Comparison of ENCODE assay signal across 8 cellular contexts in genomic region chr5:16617272-16617973, GRCh38. TPM values are rescaled to one million over a fixed set of nuclear protein-coding genes. Genes with fewer than 3 reads are reported as not detected.
DNase-seq lines count a peak whose midpoint lies in the region; ATAC-seq and TF ChIP-seq lines count a peak whose summit lies in the region.

No MANE protein-coding gene starts in this region.

- peak overlapping the region; percentile 52 for H3K4me3 ChIP-seq in astrocyte of the cerebellum (ENCODE audit: low read depth, low read length)
- peak overlapping the region; percentile 74 for H3K4me3 ChIP-seq in lung

- H3K27me3 ChIP-seq in lung (ENCODE audit: control insufficient read depth, insufficient read depth): no peaks in the 10 kb centered on the region

- DNase-seq in SHP77 treated with DMSO at 0.1 percent for 48 hours (lab: John Stamatoyannopoulos, UW) (peak; percentile 22), astrocyte of the cerebellum (ENCODE audit: low read depth) (no peak), lung (ENCODE audit: low spot score) (no peak), substantia nigra (lab: John Stamatoyannopoulos, UW) (peak in 1 of 49 donors; percentile 18), NCI-H2029 treated with DMSO at 0.1 percent for 48 hours (lab: John Stamatoyannopoulos, UW) (no peak), epidermal melanocyte (ENCODE audit: insufficient read length, low spot score) (no peak), NCI-H1694 (lab: John Stamatoyannopoulos, UW) (no peak)

- no peak for TF ChIP-seq CTCF in astrocyte of the cerebellum (IDR thresholded peaks at IDR 0.05; ENCODE audit: low read depth, low read length, missing control alignments)
- no peak for TF ChIP-seq CTCF in lung (IDR thresholded peaks at IDR 0.05; ENCODE audit: control extremely low read depth, extremely low read depth)

- no peaks in the 10 kb centered on the region for H3K9me3 ChIP-seq in lung (ENCODE audit: control insufficient read depth in 2 of 2, insufficient read depth in 1 of 2, low read length in 1 of 2)

- in situ Hi-C loops in astrocyte of the cerebellum (cut with HindIII; ENCODE audit: low sequenced_read_pairs): no loop called here

- no peaks in the 10 kb centered on the region for H3K36me3 ChIP-seq in lung (ENCODE audit: control insufficient read depth in 2 of 2, insufficient read depth in 2 of 2, low read length in 2 of 2)

- 17 to 24% methylated on average over 26 to 27 of the region's 27 CpGs for WGBS in lung, 2 donors

- peaks cover 0 to 8% of the 10 kb centered on the region in 2 donors for H3K4me1 ChIP-seq in lung (ENCODE audit: control insufficient read depth in 2 of 2, insufficient read depth in 2 of 2, low read length in 2 of 2)

- peak; percentile 5 for ATAC-seq in GM19035 (IDR thresholded peaks at IDR 0.05; ENCODE audit: unreplicated experiment)
- ATAC-seq in lung (ENCODE audit: insufficient read depth, low FRiP score): no peak

- H3K27ac ChIP-seq in lung (ENCODE audit: low read depth in 1 of 2, low read length in 1 of 2) (peak overlapping the region; percentile 15 to 80), substantia nigra (ENCODE audit: low read depth, low read length, poor library complexity, severe bottlenecking) (peak overlapping the region; percentile 86)

RNA-seq across cellular contexts. Expression of gene RETREG1, which starts 0.6 kb away (rescaled TPM):
- total RNA-seq in lung: 10 to 100 TPM in 1 of 2 donors, 1 to 10 TPM in 1; 6.8 to 19.5 TPM
- 10 to 100 TPM in 1 of 2 donors, 1 to 10 TPM in 1; 8.7 to 10.5 TPM for polyA plus RNA-seq in lung
